Comparison of ENCODE assay signal across 31 cellular contexts in genomic region chr11:99548264-99548663, GRCh38.
DNase-seq lines count a peak whose midpoint lies in the region; ATAC-seq, FAIRE-seq and TF ChIP-seq lines count a peak whose summit lies in the region.
"Had no signal": no experiment of that assay in that cellular context is flagged by ENCODE, and none has a peak within 500 bp of the region (broad histone marks: within the 10 kb centered on the region; RNA-seq: fewer than 3 reads in every experiment).

No MANE protein-coding gene starts in this region.

- no peak for TF ChIP-seq POLR2A in HepG2 (IDR thresholded peaks at IDR 0.05; ENCODE audit: insufficient read depth in 1 of 2, low read depth in 2 of 2, low read length in 2 of 2)
- TF ChIP-seq POLR2A in right lobe of liver (IDR thresholded peaks at IDR 0.05) = no peak

- no peak overlapping the region for H3K4me3 ChIP-seq in HepG2 (replicated peaks in 1 of 3; ENCODE audit: insufficient read depth in 1 of 3, low read depth in 2 of 3, low read length in 3 of 3)
- no peak overlapping the region for H3K4me3 ChIP-seq in right lobe of liver
- H3K4me3 ChIP-seq in endocrine pancreas (ENCODE audit: control insufficient read depth, insufficient read depth, low read length) = peak overlapping the region; percentile 77
- H3K4me3 ChIP-seq: esophagus squamous epithelium, Peyer's patch, prostate gland, suprapubic skin had no signal

- intact Hi-C loops in HepG2 (cut with micrococcal nuclease; ENCODE audit: unreplicated experiment) (no loop called here), right lobe of liver (cut with DNase I) (no loop called here), cardiac septum (cut with DNase I) (no loop called here)

- no peaks in the 10 kb centered on the region for H3K4me1 ChIP-seq in HepG2 (ENCODE audit: insufficient read depth, low read length)
- H3K4me1 ChIP-seq in right lobe of liver = no peaks in the 10 kb centered on the region
- peaks cover 3% of the 10 kb centered on the region for H3K4me1 ChIP-seq in endocrine pancreas (ENCODE audit: control insufficient read depth, insufficient read depth, low read length)
- H3K4me1 ChIP-seq: esophagus squamous epithelium, Peyer's patch, prostate gland, suprapubic skin had no signal

- no peak overlapping the region for H3K4me2 ChIP-seq in HepG2 (ENCODE audit: low read depth, low read length)

- H3K36me3 ChIP-seq in HepG2 (replicated peaks in 1 of 2; ENCODE audit: control insufficient read depth in 1 of 2, insufficient read depth in 2 of 2, low read length in 2 of 2) (no peaks in the 10 kb centered on the region), right lobe of liver (no peaks in the 10 kb centered on the region), endocrine pancreas (ENCODE audit: control insufficient read depth, insufficient read depth, low read length) (no peaks in the 10 kb centered on the region)
- H3K36me3 ChIP-seq: esophagus squamous epithelium, Peyer's patch, prostate gland, suprapubic skin had no signal

- H3K9me3 ChIP-seq in HepG2 (ENCODE audit: low read length) (no peaks in the 10 kb centered on the region), right lobe of liver (no peaks in the 10 kb centered on the region), endocrine pancreas (ENCODE audit: control insufficient read depth, low read length) (no peaks in the 10 kb centered on the region)
- H3K9me3 ChIP-seq: esophagus squamous epithelium, Peyer's patch, prostate gland, suprapubic skin had no signal

- H4K20me1 ChIP-seq in HepG2 (ENCODE audit: insufficient read depth, low read length) = no peaks in the 10 kb centered on the region

- FAIRE-seq in HepG2 (lab: Jason Lieb, UNC) (no peak), HTR-8/SVneo (lab: Jason Lieb, UNC) (no peak)
- FAIRE-seq: endometrium, urothelium cell line had no signal

- WGBS in HepG2 (ENCODE audit: low lambda C conversion rate) = 41% methylated on average over 3 of the region's 3 CpGs
- 54% methylated on average over 3 of the region's 3 CpGs for WGBS in right lobe of liver (ENCODE audit: insufficient coverage, low coverage, low lambda C conversion rate, missing lambda C conversion rate)

- no peak overlapping the region for H3K9ac ChIP-seq in HepG2 (ENCODE audit: insufficient read depth, low read depth, low read length)
- no peak overlapping the region for H3K9ac ChIP-seq in endocrine pancreas (ENCODE audit: control insufficient read depth, insufficient read depth, low read length)

- DNase-seq in HepG2 (ENCODE audit: low spot score) (no peak), right lobe of liver (no peak), RPMI7951 (ENCODE audit: low read depth) (peak; percentile 28), HTR-8/SVneo (ENCODE audit: insufficient read length, low spot score) (no peak), cardiac septum (ENCODE audit: low spot score) (no peak)
- no peak for DNase-seq in activated effector memory CD4-positive, alpha-beta T cell treated with Interleukin-2 at 50 U/mL for 16 hours
- DNase-seq: activated CD4-positive, alpha-beta T cell treated with anti-CD3 and anti-CD28 coated beads for 1 hour; activated CD8-positive, alpha-beta T cell treated with anti-CD3 and anti-CD28 coated beads for 36 hours; activated naive CD8-positive, alpha-beta T cell treated with anti-CD3 and anti-CD28 coated beads, Interleukin-2, amount 10 ng/mL, durations not matched to agents 7 days and 5 days; CD8-positive, alpha-beta T cell; dermis blood vessel endothelial cell; esophagus squamous epithelium; HCEC 1CT; islet precursor cell; left ventricle myocardium superior; naive B cell; NCI-H1436 treated with DMSO at 0.1 percent for 48 hours; NCI-H2107; NCI-H510A; NK-92 treated with Interleukin-12 subunit alpha and Interleukin-12 subunit beta, amount 100 ng/mL, for 24 hours; Peyer's patch; stimulated activated CD4-positive, alpha-beta T cell treated with anti-CD3 and anti-CD28 coated beads, Interleukin-15, amount 100 ng/mL, for 24 hours; stimulated activated naive B cell treated with anti-CD40 and anti-IgM and Interleukin-4, amounts not matched to agents 10 μg/mL and 1 μg/mL and 100 μg/mL, for 72 hours; T-helper 1 cell had no signal

- no peak for TF ChIP-seq EP300 in HepG2 (IDR thresholded peaks at IDR 0.05; ENCODE audit: low read depth in 2 of 2, low read length in 2 of 2)
- TF ChIP-seq EP300 in HepG2 (CRISPR knock-in tag; IDR thresholded peaks at IDR 0.05; ENCODE audit: borderline replicate concordance) = no peak

- no peak for TF ChIP-seq RAD21 in HepG2 (CRISPR knock-in tag; IDR thresholded peaks at IDR 0.05)

- no peak for ATAC-seq in HepG2
- ATAC-seq in right lobe of liver = no peak
- ATAC-seq in HG02981 (IDR thresholded peaks at IDR 0.05; ENCODE audit: unreplicated experiment) = no peak
- ATAC-seq: activated CD8-positive, alpha-beta T cell treated with anti-CD3 and anti-CD28 coated beads for 36 hours; CD8-positive, alpha-beta T cell; left ventricle myocardium superior; stimulated activated naive B cell treated with anti-CD40 and anti-IgM and Interleukin-4, amounts not matched to agents 10 μg/mL and 1 μg/mL and 100 μg/mL, for 72 hours had no signal

- H3K79me2 ChIP-seq in HepG2 (ENCODE audit: insufficient read depth, low read length) = no peaks in the 10 kb centered on the region

- BruUV-seq in HepG2 (replicated peaks; lab: Mats Ljungman, UMichigan) = no TSS peak

- H3K27me3 ChIP-seq in HepG2 (ENCODE audit: control insufficient read depth in 1 of 2, insufficient read depth in 2 of 2, low read length in 2 of 2) (no peaks in the 10 kb centered on the region), right lobe of liver (no peaks in the 10 kb centered on the region), endocrine pancreas (ENCODE audit: control insufficient read depth, insufficient read depth, low read length) (no peaks in the 10 kb centered on the region)
- H3K27me3 ChIP-seq: esophagus squamous epithelium, Peyer's patch, suprapubic skin had no signal

- POLR2A ChIA-PET in HepG2 (lab: Yijun Ruan, JAX) = no interaction called here

- CTCF ChIA-PET in HepG2 (lab: Yijun Ruan, JAX; ENCODE audit: low intra/inter-chr PET ratio, low total read pairs) = no interaction called here

- TF ChIP-seq CTCF in HepG2 (CRISPR knock-in tag; IDR thresholded peaks at IDR 0.05) (no peak), right lobe of liver (IDR thresholded peaks at IDR 0.05) (no peak)

- in situ Hi-C loops in HepG2 (cut with HindIII; ENCODE audit: extremely low pct_ligation_motif_present, low pct_unique_long_range_greater_than_20kb) = no loop called here

- H3K27ac ChIP-seq in HepG2 (ENCODE audit: extremely low read length, insufficient read depth, low read length) (no peak overlapping the region), right lobe of liver (no peak overlapping the region)
- H3K27ac ChIP-seq: 22Rv1, esophagus squamous epithelium, Peyer's patch, prostate gland, suprapubic skin had no signal

- no peak overlapping the region for H2AFZ ChIP-seq in HepG2 (ENCODE audit: low read length)

TF ChIP-seq in HepG2, 621 proteins besides CTCF, POLR2A, EP300 and RAD21:
- TF ChIP-seq GLMP (CRISPR knock-in tag; IDR thresholded peaks at IDR 0.05; ENCODE audit: borderline replicate concordance) (no peak), ZNF615 (CRISPR knock-in tag; IDR thresholded peaks at IDR 0.05; ENCODE audit: borderline replicate concordance) (no peak), SRF (IDR thresholded peaks at IDR 0.05; ENCODE audit: low read depth, low read length) (peak; percentile 59; the same call in 1 of the 2 replicates)
TF ChIP-seq in HepG2: peak in this region for 1.
